In the genomic region with DNA sequence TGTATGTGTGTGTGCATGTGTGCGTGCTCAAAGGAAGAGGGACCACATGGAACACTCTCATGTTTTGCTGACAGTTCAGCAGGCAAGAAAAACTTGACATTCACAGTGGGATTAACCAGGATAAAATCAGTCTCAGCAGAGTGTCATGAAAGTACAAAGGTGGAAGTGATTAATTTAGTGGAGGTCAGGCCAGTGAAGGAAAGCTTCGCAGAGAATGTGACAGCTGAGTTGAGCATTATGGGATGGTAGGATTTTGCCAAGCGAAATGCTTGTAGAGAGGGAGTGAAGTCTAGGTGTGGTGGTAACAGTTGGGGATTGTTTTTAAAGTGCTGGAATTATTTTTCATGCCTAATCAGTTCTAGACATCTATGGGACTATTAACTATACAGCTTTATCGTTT, we compare ENCODE assay signal across 22 cellular contexts. TPM values are rescaled to one million over a fixed set of nuclear protein-coding genes. Genes with fewer than 3 reads are reported as not detected.
DNase-seq lines count a peak whose midpoint lies in the region; ATAC-seq, FAIRE-seq and TF ChIP-seq lines count a peak whose summit lies in the region.
"Had no signal": no experiment of that assay in that cellular context is flagged by ENCODE, and none has a peak within 500 bp of the region (broad histone marks: within the 10 kb centered on the region; RNA-seq: fewer than 3 reads in every experiment).

No MANE protein-coding gene starts in this region.

- no peak overlapping the region for H3K18ac ChIP-seq in H9 (ENCODE audit: insufficient read length, low read depth, low read length)

- H2BK120ac ChIP-seq in H9 (ENCODE audit: low read depth, low read length, poor library complexity, severe bottlenecking), result no peak overlapping the region

- no CpG with 5 or more reads among the region's 4 CpGs for whole genome bisulfite sequencing in H9 (ENCODE audit: extremely low coverage, insufficient read length, low lambda C conversion rate)
- 16 to 49% (median 35%) methylated on average over 4 of the region's 4 CpGs for WGBS in small intestine, 3 donors

- H3K27me3 ChIP-seq in H9 (ENCODE audit: insufficient read depth, low read length) (no peaks in the 10 kb centered on the region), astrocyte (ENCODE audit: insufficient read depth, low read length) (no peaks in the 10 kb centered on the region), small intestine (ENCODE audit: control insufficient read depth in 2 of 2, insufficient read depth in 2 of 2, low read length in 2 of 2) (peaks cover 0 to 3% of the 10 kb centered on the region in 2 donors)

- no peak overlapping the region for H3K56ac ChIP-seq in H9 (ENCODE audit: insufficient read length, low read depth, low read length)

- TF ChIP-seq CTCF in H9 (conservative IDR thresholded peaks at IDR 0.05), result no peak
- no peak for TF ChIP-seq CTCF in astrocyte (IDR thresholded peaks at IDR 0.05; ENCODE audit: insufficient read depth, low read depth, low read length)
- TF ChIP-seq CTCF in nephron progenitor cell (IDR thresholded peaks at IDR 0.05), result no peak
- no peak for TF ChIP-seq CTCF in mucosa of descending colon (IDR thresholded peaks at IDR 0.05)

- peaks cover 6 to 7% of the 10 kb centered on the region in 2 experiments; a peak in 3 of 4 replicates for H3K4me1 Mint-ChIP-seq in H9
- no peaks in the 10 kb centered on the region for H3K4me1 Mint-ChIP-seq in astrocyte (ENCODE audit: low read depth, unreplicated experiment)
- peaks cover 19% of the 10 kb centered on the region for H3K4me1 Mint-ChIP-seq in nephron progenitor cell
- H3K4me1 Mint-ChIP-seq: B cell had no signal

- H3K79me2 ChIP-seq in H9 (ENCODE audit: insufficient read depth, low read length) (no peaks in the 10 kb centered on the region), astrocyte (ENCODE audit: insufficient read depth, low read length) (no peaks in the 10 kb centered on the region)

- H3T11ph ChIP-seq in H9 (ENCODE audit: low read length), result no peak overlapping the region

- no peak overlapping the region for H2AK5ac ChIP-seq in H9 (ENCODE audit: insufficient read length, low read length)

- no peak overlapping the region for H2BK5ac ChIP-seq in H9 (ENCODE audit: insufficient read length, low read length)

- H3K36me3 ChIP-seq in astrocyte (ENCODE audit: insufficient read depth, low read length) (no peaks in the 10 kb centered on the region), small intestine (ENCODE audit: control insufficient read depth in 2 of 2, insufficient read depth in 2 of 2, low read length in 2 of 2) (no peaks in the 10 kb centered on the region), mucosa of descending colon (ENCODE audit: low read depth) (no peaks in the 10 kb centered on the region)

- no peaks in the 10 kb centered on the region for H3K79me1 ChIP-seq in H9 (ENCODE audit: insufficient read depth, low read depth, low read length, poor library complexity, severe bottlenecking)

- H3K23ac ChIP-seq in H9 (ENCODE audit: insufficient read length, low read depth, low read length), result no peak overlapping the region

- H2AFZ ChIP-seq in H9 (ENCODE audit: low read length) (peak overlapping the region; percentile 32), astrocyte (ENCODE audit: low read depth, low read length) (peak overlapping the region; percentile 28)

- no peak overlapping the region for H3K27ac ChIP-seq in H9 (ENCODE audit: insufficient read length, low read depth, low read length)
- no peak overlapping the region for H3K27ac ChIP-seq in astrocyte (ENCODE audit: low read depth, low read length)
- no peak overlapping the region for H3K27ac ChIP-seq in small intestine (ENCODE audit: low read depth in 1 of 2, low read length in 1 of 2)
- H3K27ac ChIP-seq: HL-60 had no signal

- no peak overlapping the region for H4K8ac ChIP-seq in H9 (replicated peaks; ENCODE audit: insufficient read length, low read depth, low read length)

- H3K27me3 Mint-ChIP-seq in H9 (ENCODE audit: low read depth), result peaks cover 7% of the 10 kb centered on the region
- H3K27me3 Mint-ChIP-seq in astrocyte (ENCODE audit: low read depth, unreplicated experiment), result peaks cover 3% of the 10 kb centered on the region
- H3K27me3 Mint-ChIP-seq in nephron progenitor cell (ENCODE audit: low read depth, poor library complexity), result peaks cover 36% of the 10 kb centered on the region

- H3K23me2 ChIP-seq in H9 (ENCODE audit: insufficient read length, low read depth, low read length, poor library complexity, severe bottlenecking), result no peaks in the 10 kb centered on the region

- intact Hi-C loops in mucosa of descending colon (cut with DNase I, micrococcal nuclease), result no loop called here

- no peak overlapping the region for H4K5ac ChIP-seq in H9 (ENCODE audit: insufficient read length, low read depth, low read length)

- H4K20me1 ChIP-seq in H9 (ENCODE audit: control insufficient read depth, insufficient read depth, insufficient read length) (no peaks in the 10 kb centered on the region), astrocyte (ENCODE audit: insufficient read depth, low read length) (no peaks in the 10 kb centered on the region)

- no peak overlapping the region for H2BK12ac ChIP-seq in H9 (ENCODE audit: insufficient read length, low read depth, low read length)

- H2BK20ac ChIP-seq in H9 (ENCODE audit: low read depth, low read length, poor library complexity, severe bottlenecking), result no peak overlapping the region

- no peaks in the 10 kb centered on the region for H3K9me3 ChIP-seq in H9 (ENCODE audit: control insufficient read depth, low read depth, low read length)
- H3K9me3 ChIP-seq in astrocyte (ENCODE audit: insufficient read depth, low read depth, low read length), result no peaks in the 10 kb centered on the region
- H3K9me3 ChIP-seq in small intestine (ENCODE audit: control insufficient read depth, low read depth), result no peaks in the 10 kb centered on the region
- H3K9me3 ChIP-seq in mucosa of descending colon, result no peaks in the 10 kb centered on the region

- no peak for ATAC-seq in mucosa of descending colon
- ATAC-seq: CD8-positive, alpha-beta T cell had no signal

- H3K27ac Mint-ChIP-seq in H9 (no peak overlapping the region), astrocyte (ENCODE audit: unreplicated experiment) (no peak overlapping the region), nephron progenitor cell (no peak overlapping the region)
- H3K27ac Mint-ChIP-seq: B cell; CD14-positive monocyte; CD8-positive, alpha-beta T cell had no signal

- H3K9me3 Mint-ChIP-seq in H9 (no peaks in the 10 kb centered on the region), astrocyte (ENCODE audit: unreplicated experiment) (no peaks in the 10 kb centered on the region), nephron progenitor cell (no peaks in the 10 kb centered on the region)
- H3K9me3 Mint-ChIP-seq: CD8-positive, alpha-beta T cell had no signal

- H3K4me2 ChIP-seq in H9 (ENCODE audit: insufficient read depth, insufficient read length, low read length) (no peak overlapping the region), astrocyte (ENCODE audit: low read length) (no peak overlapping the region)

- H4K91ac ChIP-seq in H9 (ENCODE audit: insufficient read length, low read depth, low read length), result no peak overlapping the region

- no peak overlapping the region for H2BK15ac ChIP-seq in H9 (ENCODE audit: low read depth, low read length)

- H3K4me1 ChIP-seq in H9 (ENCODE audit: insufficient read depth, low read length) (no peaks in the 10 kb centered on the region; the same call in 1 of the 2 replicates), astrocyte (ENCODE audit: insufficient read depth, low read length) (no peaks in the 10 kb centered on the region), small intestine (ENCODE audit: control insufficient read depth in 2 of 2, insufficient read depth in 1 of 2, low read depth in 1 of 2, low read length in 1 of 2) (no peaks in the 10 kb centered on the region), mucosa of descending colon (ENCODE audit: low read depth) (no peaks in the 10 kb centered on the region)

- FAIRE-seq in astrocyte (lab: Jason Lieb, UNC) (no peak), small intestine (lab: Jason Lieb, UNC) (no peak)
- FAIRE-seq: A204.1, D721Med, G401.6, GM12891, GM19239, H1 had no signal

- no peak overlapping the region for H3K14ac ChIP-seq in H9 (ENCODE audit: insufficient read depth, low read length)

- H3K4me3 ChIP-seq in astrocyte (ENCODE audit: insufficient read depth, low read depth, low read length) (no peak overlapping the region), small intestine (ENCODE audit: low read depth in 1 of 2, low read length in 2 of 2) (no peak overlapping the region), mucosa of descending colon (no peak overlapping the region)

- H3K36me3 Mint-ChIP-seq in H9 (ENCODE audit: insufficient read depth in 1 of 3, low read depth in 3 of 3), result no peaks in the 10 kb centered on the region
- H3K36me3 Mint-ChIP-seq in astrocyte (ENCODE audit: low read depth, unreplicated experiment), result no peaks in the 10 kb centered on the region
- H3K36me3 Mint-ChIP-seq in nephron progenitor cell (ENCODE audit: low read depth), result no peaks in the 10 kb centered on the region
- H3K36me3 Mint-ChIP-seq: CD14-positive monocyte; CD8-positive, alpha-beta T cell had no signal

- H3K4ac ChIP-seq in H9 (ENCODE audit: low read depth, low read length), result no peak overlapping the region

- no peak for DNase-seq in H9
- DNase-seq in NCI-H69 (lab: John Stamatoyannopoulos, UW), result peak; percentile 26
- no peak for DNase-seq in astrocyte (ENCODE audit: low read depth)
- peak; percentile 35 for DNase-seq in small intestine
- DNase-seq in activated naive CD4-positive, alpha-beta T cell (lab: John Stamatoyannopoulos, UW), result no peak
- DNase-seq in nephron progenitor cell, result no peak
- no peak for DNase-seq in mucosa of descending colon
- DNase-seq: CD8-positive, alpha-beta T cell; COR-L47; DMS153; DMS79 treated with DMSO at 0.1 percent for 48 hours; EL; HCEC 1CT had no signal

- H3K4me3 Mint-ChIP-seq in H9 (no peak overlapping the region), astrocyte (ENCODE audit: unreplicated experiment) (no peak overlapping the region), nephron progenitor cell (no peak overlapping the region)
- H3K4me3 Mint-ChIP-seq: B cell; CD14-positive monocyte; CD8-positive, alpha-beta T cell had no signal

- H3K9ac ChIP-seq in H9 (ENCODE audit: extremely low read depth, insufficient read length, low read length), result no peak overlapping the region
- H3K9ac ChIP-seq in astrocyte (ENCODE audit: low read length), result no peak overlapping the region

RNA-seq across cellular contexts. Expression of gene FBXO3, which starts 15.8 kb away (rescaled TPM):
- total RNA-seq in H9 (2021) (18.9 and 20.2 TPM in 2 replicates), astrocyte (23.5 and 25.2 TPM in 2 replicates), mucosa of descending colon (10 to 100 TPM; 27.3 to 36.0 (median 34.5) TPM)
- polyA plus RNA-seq in small intestine, result 10 to 100 TPM; 19.5 to 23.3 (median 21.3) TPM

RNA-seq across cellular contexts. Expression of gene CD59, which starts 53.9 kb away (rescaled TPM):
- 91.5 and 93.2 TPM in 2 replicates for total RNA-seq in H9 (2021)
- 587 and 662 TPM in 2 replicates for total RNA-seq in astrocyte
- polyA plus RNA-seq in small intestine, result 100 to 1,000 TPM in 1 of 3 donors, 10 to 100 TPM in 2; 19.2 to 203 (median 30.0) TPM
- total RNA-seq in mucosa of descending colon, result 100 to 1,000 TPM; 317 to 382 (median 381) TPM

Comparison
In these comparisons a context has a peak if more than half of its experiments do, and no peak if none do; other contexts are left out.
1. DNase-seq: peak in NCI-H69 (single experiment) and small intestine (single experiment); none in H9 (single experiment), astrocyte (single experiment), activated naive CD4-positive, alpha-beta T cell (0 of 4), nephron progenitor cell (single experiment) and mucosa of descending colon (0 of 3).